ENCODE assay signal across 17 cellular contexts in the genomic region with DNA sequence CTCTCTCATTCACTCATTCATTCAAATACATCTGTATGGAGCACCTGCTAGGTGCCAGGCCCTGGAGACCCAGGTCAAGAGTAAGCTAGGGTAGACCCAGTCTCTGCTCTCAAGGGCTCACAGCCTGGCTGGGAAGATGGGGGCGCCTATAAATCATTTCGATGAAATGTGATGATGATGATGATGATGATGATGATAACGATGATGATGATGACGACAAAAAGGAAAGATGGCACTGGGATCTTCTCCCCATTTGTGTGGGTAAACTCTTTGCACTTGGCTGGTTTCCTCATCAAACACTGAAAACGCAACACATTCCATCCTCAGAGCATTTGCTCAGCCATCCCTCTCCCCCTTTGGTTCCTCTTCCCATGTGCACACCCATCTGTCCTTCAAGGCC.
DNase-seq lines count a peak whose midpoint lies in the region; TF ChIP-seq lines count a peak whose summit lies in the region.
"Had no signal": no experiment of that assay in that cellular context is flagged by ENCODE, and none has a peak within 500 bp of the region (broad histone marks: within the 10 kb centered on the region; RNA-seq: fewer than 3 reads in every experiment).

No MANE protein-coding gene starts in this region.

- H3K27ac Mint-ChIP-seq in MCF 10A (ENCODE audit: low read depth, unreplicated experiment), result peak overlapping the region; percentile 21
- H3K27ac Mint-ChIP-seq: B cell; CD4-positive, alpha-beta T cell; CD8-positive, alpha-beta T cell had no signal

- no peak overlapping the region for H3K27ac ChIP-seq in breast epithelium
- H3K27ac ChIP-seq in HEK293 (ENCODE audit: extremely low read depth, low read depth, low read length), result no peak overlapping the region
- H3K27ac ChIP-seq in trophoblast cell (ENCODE audit: low read depth, low read length), result no peak overlapping the region
- H3K27ac ChIP-seq: 22Rv1; A549; BLaER1 treated with 17β-estradiol and CSF1 and Interleukin-3, amounts not matched to agents 10 nM and 100 nM; C4-2B had no signal

- CTCF ChIA-PET in MCF 10A (lab: Yijun Ruan, JAX), result no interaction called here
- CTCF ChIA-PET in HEK293 (lab: Yijun Ruan, JAX), result no interaction called here

- no peak overlapping the region for H3K23ac ChIP-seq in trophoblast cell (ENCODE audit: low read length)

- H3K14ac ChIP-seq in trophoblast cell (ENCODE audit: low read length), result no peak overlapping the region

- no peaks in the 10 kb centered on the region for H3K4me1 ChIP-seq in breast epithelium
- no peaks in the 10 kb centered on the region for H3K4me1 ChIP-seq in HEK293 (ENCODE audit: control insufficient read depth, insufficient read depth, low read length)
- H3K4me1 ChIP-seq in trophoblast cell (ENCODE audit: control insufficient read depth in 1 of 2, insufficient read depth in 2 of 2, low read length in 2 of 2), result peaks cover 16 to 21% of the 10 kb centered on the region in 2 experiments
- H3K4me1 ChIP-seq: A549 had no signal

- H3K9me3 Mint-ChIP-seq in MCF 10A (ENCODE audit: unreplicated experiment), result peaks cover 10% of the 10 kb centered on the region
- H3K9me3 Mint-ChIP-seq: CD4-positive, alpha-beta T cell; CD8-positive, alpha-beta T cell had no signal

- H3K79me2 ChIP-seq in trophoblast cell (ENCODE audit: control insufficient read depth, insufficient read depth, low read length, poor library complexity), result no peaks in the 10 kb centered on the region

- DNase-seq in MCF 10A (ENCODE audit: unreplicated experiment) (no peak), breast epithelium (ENCODE audit: low spot score in 2 of 2) (no peak), trophoblast cell (no peak), GM19238 (ENCODE audit: insufficient read length, low spot score) (no peak)
- DNase-seq: AML-193; Caco-2; Calu3; CD4-positive, alpha-beta T cell; CD8-positive, alpha-beta T cell; DMS79 treated with DMSO at 0.1 percent for 48 hours; GF-D8 had no signal

- WGBS in trophoblast cell (ENCODE audit: extremely low coverage, insufficient coverage, insufficient read length), result 100% methylated on average over 3 of the region's 5 CpGs

- H3K4me2 ChIP-seq in trophoblast cell (ENCODE audit: low read length), result no peak overlapping the region
- H3K4me2 ChIP-seq: A549; BLaER1 treated with 17β-estradiol and CSF1 and Interleukin-3, amounts not matched to agents 10 nM and 100 nM had no signal

- H3K27me3 ChIP-seq in breast epithelium (no peaks in the 10 kb centered on the region), trophoblast cell (ENCODE audit: insufficient read depth, low read length) (no peaks in the 10 kb centered on the region)
- H3K27me3 ChIP-seq: BLaER1 treated with 17β-estradiol and CSF1 and Interleukin-3, amounts not matched to agents 10 nM and 100 nM had no signal

- no peak for TF ChIP-seq POLR2A in breast epithelium (IDR thresholded peaks at IDR 0.05)

- no peaks in the 10 kb centered on the region for H3K27me3 Mint-ChIP-seq in MCF 10A (ENCODE audit: insufficient read depth, unreplicated experiment)
- H3K27me3 Mint-ChIP-seq: CD4-positive, alpha-beta T cell had no signal

- POLR2A ChIA-PET in MCF 10A (lab: Yijun Ruan, JAX) (no interaction called here), HEK293 (lab: Yijun Ruan, JAX) (no interaction called here)

- H2BK120ac ChIP-seq in trophoblast cell (ENCODE audit: insufficient read depth, low read length, poor library complexity), result no peak overlapping the region

- no peak overlapping the region for H2AFZ ChIP-seq in trophoblast cell (ENCODE audit: insufficient read depth, low read length, poor library complexity)

- H3K4ac ChIP-seq in trophoblast cell (ENCODE audit: low read depth, low read length), result no peak overlapping the region

- H2BK12ac ChIP-seq in trophoblast cell (ENCODE audit: low read length), result no peak overlapping the region

- no peak overlapping the region for H2AK5ac ChIP-seq in trophoblast cell (ENCODE audit: low read length)

- H3K36me3 ChIP-seq in breast epithelium, result no peaks in the 10 kb centered on the region
- no peaks in the 10 kb centered on the region for H3K36me3 ChIP-seq in HEK293 (ENCODE audit: control insufficient read depth in 2 of 2, insufficient read depth in 1 of 2, low read length in 2 of 2)
- no peaks in the 10 kb centered on the region for H3K36me3 ChIP-seq in trophoblast cell (ENCODE audit: control insufficient read depth in 1 of 2, insufficient read depth in 2 of 2, low read length in 2 of 2)
- H3K36me3 ChIP-seq: BLaER1 treated with 17β-estradiol and CSF1 and Interleukin-3, amounts not matched to agents 10 nM and 100 nM had no signal

- H4K12ac ChIP-seq in trophoblast cell (ENCODE audit: low read depth, low read length), result no peak overlapping the region

- H3K79me1 ChIP-seq in trophoblast cell (ENCODE audit: low read length), result peaks cover 19% of the 10 kb centered on the region

- BruUV-seq in MCF 10A (replicated peaks; lab: Mats Ljungman, UMichigan), result no TSS peak

- H3K9me3 ChIP-seq in breast epithelium, result no peaks in the 10 kb centered on the region
- no peaks in the 10 kb centered on the region for H3K9me3 ChIP-seq in HEK293 (ENCODE audit: control insufficient read depth, insufficient read depth, low read depth, low read length)
- no peaks in the 10 kb centered on the region for H3K9me3 ChIP-seq in trophoblast cell (ENCODE audit: insufficient read depth, low read depth, low read length)
- H3K9me3 ChIP-seq: A549; BLaER1 treated with 17β-estradiol and CSF1 and Interleukin-3, amounts not matched to agents 10 nM and 100 nM; Caco-2 had no signal

- no peak overlapping the region for H3K4me3 ChIP-seq in breast epithelium
- no peak overlapping the region for H3K4me3 ChIP-seq in HEK293 (ENCODE audit: low read depth, low read length)
- no peak overlapping the region for H3K4me3 ChIP-seq in trophoblast cell (ENCODE audit: low read depth, low read length)
- H3K4me3 ChIP-seq: A549; BLaER1 treated with 17β-estradiol and CSF1 and Interleukin-3, amounts not matched to agents 10 nM and 100 nM had no signal

- no peak overlapping the region for H4K8ac ChIP-seq in trophoblast cell (ENCODE audit: low read depth, low read length)

- H3K9ac ChIP-seq in trophoblast cell (ENCODE audit: low read length), result no peak overlapping the region
- H3K9ac ChIP-seq: BLaER1 treated with 17β-estradiol and CSF1 and Interleukin-3, amounts not matched to agents 10 nM and 100 nM had no signal

- TF ChIP-seq CTCF in MCF 10A (IDR thresholded peaks at IDR 0.05; ENCODE audit: unreplicated experiment) (no peak), breast epithelium (IDR thresholded peaks at IDR 0.05) (no peak), HEK293 (tag by site-specific recombination; IDR thresholded peaks at IDR 0.05) (no peak)

- H4K91ac ChIP-seq in trophoblast cell (ENCODE audit: low read depth, low read length), result peak overlapping the region; percentile 14

- peaks cover 25% of the 10 kb centered on the region for H3K4me1 Mint-ChIP-seq in MCF 10A (ENCODE audit: insufficient read depth, unreplicated experiment)
- H3K4me1 Mint-ChIP-seq: B cell had no signal

- H3K18ac ChIP-seq in trophoblast cell (ENCODE audit: low read length), result no peak overlapping the region

- no peaks in the 10 kb centered on the region for H3K36me3 Mint-ChIP-seq in MCF 10A (ENCODE audit: insufficient read depth, unreplicated experiment)
- H3K36me3 Mint-ChIP-seq: CD8-positive, alpha-beta T cell had no signal

- intact Hi-C loops in MCF 10A (cut with micrococcal nuclease) (no loop called here), breast epithelium (cut with DNase I; ENCODE audit: low total_unique reads) (no loop called here)

- no peak overlapping the region for H2BK5ac ChIP-seq in trophoblast cell (ENCODE audit: low read depth, low read length, poor library complexity)

- H3K4me3 Mint-ChIP-seq in MCF 10A (ENCODE audit: unreplicated experiment), result no peak overlapping the region
- H3K4me3 Mint-ChIP-seq: B cell; CD4-positive, alpha-beta T cell; CD8-positive, alpha-beta T cell had no signal

TF ChIP-seq in HEK293, 187 proteins besides CTCF, POLR2A, EP300 and RAD21:
- TF ChIP-seq, protein P1, sequence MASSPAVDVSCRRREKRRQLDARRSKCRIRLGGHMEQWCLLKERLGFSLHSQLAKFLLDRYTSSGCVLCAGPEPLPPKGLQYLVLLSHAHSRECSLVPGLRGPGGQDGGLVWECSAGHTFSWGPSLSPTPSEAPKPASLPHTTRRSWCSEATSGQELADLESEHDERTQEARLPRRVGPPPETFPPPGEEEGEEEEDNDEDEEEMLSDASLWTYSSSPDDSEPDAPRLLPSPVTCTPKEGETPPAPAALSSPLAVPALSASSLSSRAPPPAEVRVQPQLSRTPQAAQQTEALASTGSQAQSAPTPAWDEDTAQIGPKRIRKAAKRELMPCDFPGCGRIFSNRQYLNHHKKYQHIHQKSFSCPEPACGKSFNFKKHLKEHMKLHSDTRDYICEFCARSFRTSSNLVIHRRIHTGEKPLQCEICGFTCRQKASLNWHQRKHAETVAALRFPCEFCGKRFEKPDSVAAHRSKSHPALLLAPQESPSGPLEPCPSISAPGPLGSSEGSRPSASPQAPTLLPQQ (tag by site-specific recombination; IDR thresholded peaks at IDR 0.05), result no peak
- no peak for TF ChIP-seq YY1 (tag by site-specific recombination; IDR thresholded peaks at IDR 0.05)
- TF ChIP-seq, protein P2, sequence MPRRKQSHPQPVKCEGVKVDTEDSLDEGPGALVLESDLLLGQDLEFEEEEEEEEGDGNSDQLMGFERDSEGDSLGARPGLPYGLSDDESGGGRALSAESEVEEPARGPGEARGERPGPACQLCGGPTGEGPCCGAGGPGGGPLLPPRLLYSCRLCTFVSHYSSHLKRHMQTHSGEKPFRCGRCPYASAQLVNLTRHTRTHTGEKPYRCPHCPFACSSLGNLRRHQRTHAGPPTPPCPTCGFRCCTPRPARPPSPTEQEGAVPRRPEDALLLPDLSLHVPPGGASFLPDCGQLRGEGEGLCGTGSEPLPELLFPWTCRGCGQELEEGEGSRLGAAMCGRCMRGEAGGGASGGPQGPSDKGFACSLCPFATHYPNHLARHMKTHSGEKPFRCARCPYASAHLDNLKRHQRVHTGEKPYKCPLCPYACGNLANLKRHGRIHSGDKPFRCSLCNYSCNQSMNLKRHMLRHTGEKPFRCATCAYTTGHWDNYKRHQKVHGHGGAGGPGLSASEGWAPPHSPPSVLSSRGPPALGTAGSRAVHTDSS (tag by site-specific recombination; IDR thresholded peaks at IDR 0.05), result peak; percentile 85
TF ChIP-seq in HEK293: peak in this region for 1.
